ENCODE assay signal across 1 cellular context in the genomic region with DNA sequence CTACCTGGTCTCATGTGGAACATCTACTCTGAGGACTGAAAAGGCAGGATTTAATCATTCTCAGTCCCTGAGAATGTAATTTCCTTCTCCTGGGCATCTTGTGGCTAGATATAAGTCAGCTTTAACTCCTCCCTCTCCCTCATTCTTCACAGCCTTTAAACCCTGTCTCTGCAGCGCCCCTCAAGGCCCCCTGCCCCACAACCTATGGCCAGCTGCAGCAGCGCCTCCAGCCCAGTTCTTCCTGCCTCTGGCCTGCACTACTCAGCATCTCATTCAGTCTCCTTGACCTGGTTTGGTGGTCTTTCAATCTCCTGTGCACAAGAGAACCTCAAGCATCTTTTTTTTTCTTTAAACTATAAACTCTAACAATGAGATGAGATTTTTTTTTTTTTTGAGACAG.
TF ChIP-seq lines count a peak whose summit lies in the region.

No MANE protein-coding gene starts in this region.

TF ChIP-seq in H1, 55 proteins besides CTCF, POLR2A, EP300 and RAD21:
- TF ChIP-seq CBX8 (IDR thresholded peaks at IDR 0.05; ENCODE audit: borderline replicate concordance, low read depth, low read length) (no peak), SIX5 (IDR thresholded peaks at IDR 0.05; ENCODE audit: low read depth, low read length) (no peak), SUZ12 (IDR thresholded peaks at IDR 0.05; ENCODE audit: low read length) (no peak), MAFK (IDR thresholded peaks at IDR 0.05; ENCODE audit: low read depth, low read length) (no peak)
TF ChIP-seq in H1: peak in this region for 0.
